ENCODE assay signal across 13 cellular contexts in genomic region chr7:25775999-25776736, GRCh38.
"Had no signal": no experiment of that assay in that cellular context is flagged by ENCODE, and none has a peak within 500 bp of the region (broad histone marks: within the 10 kb centered on the region; RNA-seq: fewer than 3 reads in every experiment).

No MANE protein-coding gene starts in this region.

- H3K4me1 ChIP-seq: ascending aorta, colonic mucosa had no signal

- H3K9me3 Mint-ChIP-seq: activated T-helper 1 cell treated with anti-CD3 and anti-CD28 coated beads, Interleukin-12 subunit alpha, Interleukin-12 subunit beta, Interleukin-2, Interleukin-4 antibody, amounts not matched to agents 30 ng/mL and 10 ng/mL and 1 ng/mL, durations not matched to agents 14 hours and 24 hours and 36 hours; memory B cell had no signal

- DNase-seq: activated CD4-positive, alpha-beta T cell treated with anti-CD3 and anti-CD28 coated beads, Interleukin-2, amount 10 ng/mL, durations not matched to agents 24 days and 14 days; activated naive CD4-positive, alpha-beta T cell; colonic mucosa; effector CD4-positive, alpha-beta T cell; natural killer cell; SK-N-SH; T-helper 1 cell; transverse colon had no signal

- ATAC-seq: natural killer cell had no signal

- H3K27ac ChIP-seq: ascending aorta, colonic mucosa, transverse colon, VCaP had no signal

- H3K4me3 ChIP-seq: ascending aorta, colonic mucosa, smooth muscle cell, transverse colon had no signal

- H3K36me3 ChIP-seq: ascending aorta, colonic mucosa, transverse colon had no signal

- H3K27ac Mint-ChIP-seq: activated CD4-positive, alpha-beta T cell treated with anti-CD3 and anti-CD28 coated beads, Interleukin-2, amount 10 ng/mL, durations not matched to agents 24 days and 14 days; activated T-helper 1 cell treated with anti-CD3 and anti-CD28 coated beads, Interleukin-12 subunit alpha, Interleukin-12 subunit beta, Interleukin-2, Interleukin-4 antibody, amounts not matched to agents 30 ng/mL and 10 ng/mL and 1 ng/mL, durations not matched to agents 14 hours and 24 hours and 36 hours; memory B cell; natural killer cell had no signal

- H3K36me3 Mint-ChIP-seq: memory B cell, natural killer cell had no signal

- H3K4me3 Mint-ChIP-seq: activated CD4-positive, alpha-beta T cell treated with anti-CD3 and anti-CD28 coated beads, Interleukin-2, amount 10 ng/mL, durations not matched to agents 24 days and 14 days; activated T-helper 1 cell treated with anti-CD3 and anti-CD28 coated beads, Interleukin-12 subunit alpha, Interleukin-12 subunit beta, Interleukin-2, Interleukin-4 antibody, amounts not matched to agents 30 ng/mL and 10 ng/mL and 1 ng/mL, durations not matched to agents 14 hours and 24 hours and 36 hours; memory B cell; natural killer cell had no signal

- H3K27me3 Mint-ChIP-seq: activated CD4-positive, alpha-beta T cell treated with anti-CD3 and anti-CD28 coated beads, Interleukin-2, amount 10 ng/mL, durations not matched to agents 24 days and 14 days had no signal

- H3K4me2 ChIP-seq: SK-N-SH, smooth muscle cell had no signal

- H3K4me1 Mint-ChIP-seq: activated CD4-positive, alpha-beta T cell treated with anti-CD3 and anti-CD28 coated beads, Interleukin-2, amount 10 ng/mL, durations not matched to agents 24 days and 14 days; memory B cell; natural killer cell had no signal

- H3K27me3 ChIP-seq: ascending aorta, colonic mucosa, transverse colon had no signal

- H3K9ac ChIP-seq: SK-N-SH had no signal

- H3K9me3 ChIP-seq: ascending aorta, colonic mucosa, SK-N-SH, transverse colon had no signal
